Comparison of ENCODE assay signal across 8 cellular contexts in genomic region chr14:57390806-57391562, GRCh38. TPM values are rescaled to one million over a fixed set of nuclear protein-coding genes. Genes with fewer than 3 reads are reported as not detected.
A peak's percentile ranks its signal among the peaks of the same experiment; 100 is the strongest.
DNase-seq lines count a peak whose midpoint lies in the region; ATAC-seq and TF ChIP-seq lines count a peak whose summit lies in the region.

No MANE protein-coding gene starts in this region.

- H3K4me1 ChIP-seq in right cardiac atrium (ENCODE audit: control insufficient read depth, insufficient read depth, low read length): peaks cover 3% of the 10 kb centered on the region

- H3K27me3 ChIP-seq in BJ (ENCODE audit: control insufficient read depth, insufficient read depth, low read length): no peaks in the 10 kb centered on the region
- H3K27me3 ChIP-seq in right cardiac atrium (ENCODE audit: control insufficient read depth, insufficient read depth): no peaks in the 10 kb centered on the region

- POLR2A ChIA-PET in BJ (lab: Charles Lee) (interaction anchor here (1.6 kb wide), 1 partner anchor 10 kb away, joined by 9 read pairs; no protein-coding TSS in a partner anchor), RWPE1 (lab: Yijun Ruan, JAX; ENCODE audit: low non-redundant PET) (interaction anchor here (0.6 kb wide), 1 partner anchor 610 kb away, joined by 7 read pairs; no protein-coding TSS in a partner anchor)

- DNase-seq in BJ (ENCODE audit: low read depth): no peak
- DNase-seq in RWPE1 (ENCODE audit: low spot score): peak; percentile 14
- DNase-seq in activated naive CD8-positive, alpha-beta T cell treated with anti-CD3 and anti-CD28 coated beads, Interleukin-2, amount 50 U/mL, for 24 hours: peak; percentile 43
- peak; percentile 31 to 68 (median 60) for DNase-seq in right cardiac atrium
- peak; percentile 28 for DNase-seq in putamen (ENCODE audit: low spot score)
- DNase-seq in NCI-H774 (lab: John Stamatoyannopoulos, UW): no peak

- H3K4me1 Mint-ChIP-seq in activated naive CD8-positive, alpha-beta T cell treated with anti-CD3 and anti-CD28 coated beads, Interleukin-2, amount 50 U/mL, for 24 hours: peaks cover 42% of the 10 kb centered on the region

- H3K27me3 Mint-ChIP-seq in activated naive CD8-positive, alpha-beta T cell treated with anti-CD3 and anti-CD28 coated beads, Interleukin-2, amount 50 U/mL, for 24 hours: no peaks in the 10 kb centered on the region

- H3K27ac ChIP-seq in RWPE1 (peak overlapping the region; percentile 78), right cardiac atrium (ENCODE audit: low read length) (peak overlapping the region; percentile 44)

- CTCF ChIA-PET in BJ (lab: Yijun Ruan, JAX): interaction anchor here (1.1 to 2.1 kb wide), 2 partner anchors 11 to 96 kb away, joined by 3 to 5 read pairs; no protein-coding TSS in a partner anchor
- CTCF ChIA-PET in RWPE1 (lab: Yijun Ruan, JAX): no interaction called here

- H3K36me3 ChIP-seq in BJ (ENCODE audit: control insufficient read depth, insufficient read depth, low read length): no peaks in the 10 kb centered on the region

- peak overlapping the region; percentile 88 for H3K4me3 Mint-ChIP-seq in activated naive CD8-positive, alpha-beta T cell treated with anti-CD3 and anti-CD28 coated beads, Interleukin-2, amount 50 U/mL, for 24 hours

- no peaks in the 10 kb centered on the region for H3K9me3 ChIP-seq in right cardiac atrium (ENCODE audit: control insufficient read depth, low read length)

- H3K4me3 ChIP-seq in BJ (ENCODE audit: low read depth, low read length) (peak overlapping the region; percentile 91), right cardiac atrium (ENCODE audit: low read length) (peak overlapping the region; percentile 70)

- H3K9me3 Mint-ChIP-seq in activated naive CD8-positive, alpha-beta T cell treated with anti-CD3 and anti-CD28 coated beads, Interleukin-2, amount 50 U/mL, for 24 hours: no peaks in the 10 kb centered on the region

- peaks cover 29% of the 10 kb centered on the region for H3K36me3 Mint-ChIP-seq in activated naive CD8-positive, alpha-beta T cell treated with anti-CD3 and anti-CD28 coated beads, Interleukin-2, amount 50 U/mL, for 24 hours (ENCODE audit: low read depth)

- WGBS in right cardiac atrium: under 1% methylated on average over 74 of the region's 75 CpGs

- ATAC-seq in GM18909 (IDR thresholded peaks at IDR 0.05; ENCODE audit: poor library complexity, unreplicated experiment) (peak; percentile 46), HG03175 (IDR thresholded peaks at IDR 0.05; ENCODE audit: unreplicated experiment) (peak; percentile 45), right cardiac atrium (peak; percentile 75 to 81)
- peak; percentile 40 for ATAC-seq in activated naive CD8-positive, alpha-beta T cell treated with anti-CD3 and anti-CD28 coated beads, Interleukin-2, amount 50 U/mL, for 24 hours

- intact Hi-C loops in right cardiac atrium (cut with DNase I): no loop called here

- no peak overlapping the region for H3K27ac Mint-ChIP-seq in activated naive CD8-positive, alpha-beta T cell treated with anti-CD3 and anti-CD28 coated beads, Interleukin-2, amount 50 U/mL, for 24 hours

- peak; percentile 21; the same call in 1 of the 2 replicates for TF ChIP-seq CTCF in BJ (IDR thresholded peaks at IDR 0.05; ENCODE audit: insufficient read depth, low read depth, low read length)
- TF ChIP-seq CTCF in RWPE1 (conservative IDR thresholded peaks at IDR 0.05; ENCODE audit: low read depth): no peak

RNA-seq across cellular contexts. Expression of gene NAA30, which starts 0.6 kb away (rescaled TPM):
- polyA plus RNA-seq in BJ (2011; rRNA removed): 7.0 and 11.7 TPM in 2 replicates
- polyA minus RNA-seq in BJ (2011; rRNA and poly(A)+ RNA removed): 7.6 and 11.4 TPM in 2 replicates
- total RNA-seq in right cardiac atrium: 10 to 100 TPM; 20.3 to 23.8 (median 23.3) TPM
- polyA plus RNA-seq in right cardiac atrium: 9.1 TPM

Comparison
In these comparisons a context has a peak if more than half of its experiments do, and no peak if none do; other contexts are left out.
1. DNase-seq: peak in RWPE1 (single experiment), activated naive CD8-positive, alpha-beta T cell treated with anti-CD3 and anti-CD28 coated beads, Interleukin-2, amount 50 U/mL, for 24 hours (single experiment), right cardiac atrium (3 of 3) and putamen (single experiment); none in BJ (single experiment) and NCI-H774 (single experiment).
2. Peak in every context shown above with its lines, with median percentiles within 50 percentile points of each other: ATAC-seq.